10 cellular contexts compared by ENCODE assay signal in genomic region chr22:22865311-22866072, GRCh38. TPM values are rescaled to one million over a fixed set of nuclear protein-coding genes. Genes with fewer than 3 reads are reported as not detected.
DNase-seq lines count a peak whose midpoint lies in the region; ATAC-seq and TF ChIP-seq lines count a peak whose summit lies in the region.
"Had no signal": no experiment of that assay in that cellular context is flagged by ENCODE, and none has a peak within 500 bp of the region (broad histone marks: within the 10 kb centered on the region; RNA-seq: fewer than 3 reads in every experiment).

No MANE protein-coding gene starts in this region.

- no peak for TF ChIP-seq EP300 in transverse colon (IDR thresholded peaks at IDR 0.05; ENCODE audit: low read depth)
- no peak for TF ChIP-seq EP300 in sigmoid colon (IDR thresholded peaks at IDR 0.05)

- H3K27me3 ChIP-seq in transverse colon: no peaks in the 10 kb centered on the region
- no peaks in the 10 kb centered on the region for H3K27me3 ChIP-seq in sigmoid colon

- H3K4me3 ChIP-seq in transverse colon (no peak overlapping the region), sigmoid colon (no peak overlapping the region)

- H3K4me3 Mint-ChIP-seq in nephron progenitor cell: no peak overlapping the region

- H3K36me3 ChIP-seq in transverse colon (no peaks in the 10 kb centered on the region), sigmoid colon (no peaks in the 10 kb centered on the region)

- peaks cover 0 to 24% (median 4%) of the 10 kb centered on the region in 4 donors for H3K4me1 ChIP-seq in transverse colon
- H3K4me1 ChIP-seq in sigmoid colon: no peaks in the 10 kb centered on the region

- H3K27me3 Mint-ChIP-seq in nephron progenitor cell (ENCODE audit: low read depth, poor library complexity): peaks cover 66% of the 10 kb centered on the region

- no peaks in the 10 kb centered on the region for H3K9me3 Mint-ChIP-seq in nephron progenitor cell

- TF ChIP-seq CTCF in transverse colon (IDR thresholded peaks at IDR 0.05): no peak
- no peak for TF ChIP-seq CTCF in sigmoid colon (IDR thresholded peaks at IDR 0.05)
- no peak for TF ChIP-seq CTCF in nephron progenitor cell (IDR thresholded peaks at IDR 0.05)

- H3K27ac ChIP-seq in transverse colon: peak overlapping the region in 3 of 4 donors; percentile 28 to 46 (median 34)
- peak overlapping the region in 1 of 4 donors; percentile 38 for H3K27ac ChIP-seq in sigmoid colon

- peak; percentile 76 for ATAC-seq in HG03135 (IDR thresholded peaks at IDR 0.05; ENCODE audit: unreplicated experiment)

- H3K9me3 ChIP-seq in transverse colon: no peaks in the 10 kb centered on the region
- no peaks in the 10 kb centered on the region for H3K9me3 ChIP-seq in sigmoid colon

- in situ Hi-C loops in transverse colon (cut with MboI; ENCODE audit: low pct_ligation_motif_present in 1 of 4, low pct_unique_long_range_greater_than_20kb in 1 of 4, low sequenced_read_pairs in 3 of 4): no loop called here

- H3K27ac Mint-ChIP-seq in nephron progenitor cell: no peak overlapping the region

- DNase-seq in stimulated activated CD4-positive, alpha-beta T cell treated with anti-CD3 and anti-CD28 coated beads, Interleukin-15, amount 100 ng/mL, for 24 hours: peak; percentile 65
- DNase-seq in stimulated activated CD4-positive, alpha-beta T cell treated with anti-CD3 and anti-CD28 coated beads, Interleukin-2, amount 100 ng/mL, for 48 hours: no peak
- peak; percentile 37 for DNase-seq in activated T-cell treated with anti-CD3 and anti-CD28 coated beads, Interleukin-2, amount 50 U/mL, for 1 hour
- DNase-seq in transverse colon (peak; percentile 58), sigmoid colon (no peak), nephron progenitor cell (no peak), DMS53 treated with DMSO at 0.1 percent for 48 hours (lab: John Stamatoyannopoulos, UW; ENCODE audit: unreplicated experiment) (no peak)
- DNase-seq: OCI-M1 had no signal

- TF ChIP-seq POLR2A in transverse colon (IDR thresholded peaks at IDR 0.05) (no peak), sigmoid colon (IDR thresholded peaks at IDR 0.05) (no peak)

- no peaks in the 10 kb centered on the region for H3K4me1 Mint-ChIP-seq in nephron progenitor cell

- intact Hi-C loops in transverse colon (cut with DNase I; ENCODE audit: low total_unique reads): no loop called here
- intact Hi-C loops in sigmoid colon (cut with DNase I): no loop called here

- no peaks in the 10 kb centered on the region for H3K36me3 Mint-ChIP-seq in nephron progenitor cell (ENCODE audit: low read depth)

- 46 to 48% methylated on average over 2 to 5 of the region's 5 CpGs for WGBS in transverse colon (ENCODE audit: low coverage in 1 of 2), 2 donors
- WGBS in sigmoid colon, 2 donors: 34 to 59% methylated on average over 5 of the region's 5 CpGs

RNA-seq across cellular contexts. Expression of gene IGLL5, which starts 22.1 kb away (rescaled TPM):
- total RNA-seq in transverse colon (100 to 1,000 TPM in 1 of 4 donors, 10 to 100 TPM in 2, not detected in 1; 14.9 to 104 (median 33.8) TPM), sigmoid colon (under 1 TPM in 1 of 4 donors, not detected in 3; 0.99 TPM)
- 10 to 100 TPM; 10.2 to 39.6 (median 18.3) TPM for polyA plus RNA-seq in sigmoid colon
- total RNA-seq: astrocyte had no signal

Comparison
In these comparisons a context has a peak if more than half of its experiments do, and no peak if none do; other contexts are left out.
1. DNase-seq: peak in stimulated activated CD4-positive, alpha-beta T cell treated with anti-CD3 and anti-CD28 coated beads, Interleukin-15, amount 100 ng/mL, for 24 hours (single experiment), activated T-cell treated with anti-CD3 and anti-CD28 coated beads, Interleukin-2, amount 50 U/mL, for 1 hour (single experiment) and transverse colon (single experiment); none in stimulated activated CD4-positive, alpha-beta T cell treated with anti-CD3 and anti-CD28 coated beads, Interleukin-2, amount 100 ng/mL, for 48 hours (0 of 2), sigmoid colon (single experiment), nephron progenitor cell (single experiment) and DMS53 treated with DMSO at 0.1 percent for 48 hours (single experiment).